1 cellular context compared by ENCODE assay signal in genomic region chr15:100663550-100664335, GRCh38.
TF ChIP-seq lines count a peak whose summit lies in the region.

No MANE protein-coding gene starts in this region.

TF ChIP-seq in SK-N-SH treated with all-trans-retinoic acid at 6 μM for 48 hours, 23 proteins besides CTCF, POLR2A, EP300 and RAD21 (continued from another document):
- TF ChIP-seq TSHZ2 (CRISPR knock-in tag; IDR thresholded peaks at IDR 0.05) (no peak), PPARA (CRISPR knock-in tag; IDR thresholded peaks at IDR 0.05; ENCODE audit: borderline replicate concordance) (no peak), SNAI2 (CRISPR knock-in tag; IDR thresholded peaks at IDR 0.05) (no peak), ARNTL (CRISPR knock-in tag; IDR thresholded peaks at IDR 0.05; ENCODE audit: borderline replicate concordance, low read depth) (no peak), POU6F1 (CRISPR knock-in tag; IDR thresholded peaks at IDR 0.05; ENCODE audit: borderline replicate concordance, low read depth) (no peak), ZFP30 (CRISPR knock-in tag; IDR thresholded peaks at IDR 0.05) (no peak), ZC3H10 (CRISPR knock-in tag; IDR thresholded peaks at IDR 0.05) (no peak), BACH2 (CRISPR knock-in tag; IDR thresholded peaks at IDR 0.05; ENCODE audit: borderline replicate concordance) (no peak), TOX (CRISPR knock-in tag; IDR thresholded peaks at IDR 0.05; ENCODE audit: borderline replicate concordance) (no peak), ISL1 (CRISPR knock-in tag; IDR thresholded peaks at IDR 0.05) (no peak), ZFP3 (CRISPR knock-in tag; IDR thresholded peaks at IDR 0.05) (no peak), PATZ1 (CRISPR knock-in tag; IDR thresholded peaks at IDR 0.05; ENCODE audit: borderline replicate concordance) (no peak), GLIS3 (CRISPR knock-in tag; IDR thresholded peaks at IDR 0.05) (no peak)
TF ChIP-seq in SK-N-SH treated with all-trans-retinoic acid at 6 μM for 48 hours: peak in this region for 0.
